8 cellular contexts compared by ENCODE assay signal in genomic region chr1:113905435-113905861, GRCh38. TPM values are rescaled to one million over a fixed set of nuclear protein-coding genes. Genes with fewer than 3 reads are reported as not detected.
DNase-seq lines count a peak whose midpoint lies in the region; ATAC-seq, FAIRE-seq and TF ChIP-seq lines count a peak whose summit lies in the region.

No MANE protein-coding gene starts in this region.

- no peak for FAIRE-seq in urothelium cell line (lab: Jason Lieb, UNC)

- H2AFZ ChIP-seq in OCI-LY3 (ENCODE audit: low read depth, low read length), result peak overlapping the region; percentile 35

- no peaks in the 10 kb centered on the region for H4K20me1 ChIP-seq in OCI-LY3 (ENCODE audit: insufficient read depth, low read length)

- peak overlapping the region; percentile 92 for H3K4me3 ChIP-seq in OCI-LY3 (ENCODE audit: low read length)
- peak overlapping the region; percentile 54 for H3K4me3 ChIP-seq in mucosa of descending colon

- no peak for ATAC-seq in mucosa of descending colon

- H3K27me3 ChIP-seq in OCI-LY3 (ENCODE audit: low read depth, low read length), result no peaks in the 10 kb centered on the region

- peaks cover 24% of the 10 kb centered on the region for H3K4me1 Mint-ChIP-seq in HFFc6 (ENCODE audit: low read depth)

- H3K27ac ChIP-seq in OCI-LY3 (ENCODE audit: low read length) (peak overlapping the region; percentile 51), cingulate gyrus (ENCODE audit: low read depth, low read length) (peak overlapping the region; percentile 98)

- H3K27ac Mint-ChIP-seq in HFFc6, result peak overlapping the region; percentile 97

- peaks cover 35% of the 10 kb centered on the region for H3K79me2 ChIP-seq in OCI-LY3 (ENCODE audit: low read length)

- TF ChIP-seq CTCF in HFFc6 (IDR thresholded peaks at IDR 0.05) (peak; percentile 11), OCI-LY3 (IDR thresholded peaks at IDR 0.05; ENCODE audit: low read depth, low read length) (no peak), mucosa of descending colon (IDR thresholded peaks at IDR 0.05) (no peak)

- H3K36me3 ChIP-seq in OCI-LY3 (replicated peaks; ENCODE audit: low read depth, low read length) (no peaks in the 10 kb centered on the region), mucosa of descending colon (ENCODE audit: low read depth) (peaks cover 8% of the 10 kb centered on the region)

- no peaks in the 10 kb centered on the region for H3K9me3 Mint-ChIP-seq in HFFc6

- H3K9ac ChIP-seq in OCI-LY3 (ENCODE audit: low read length), result peak overlapping the region; percentile 78

- peaks cover 16% of the 10 kb centered on the region; the same call in 1 of the 2 replicates for H3K36me3 Mint-ChIP-seq in HFFc6 (ENCODE audit: low read depth)

- peak overlapping the region; percentile 81 for H3K4me2 ChIP-seq in OCI-LY3 (ENCODE audit: low read length)

- peak overlapping the region; percentile 89 for H3K4me3 Mint-ChIP-seq in HFFc6

- peak; percentile 1 for DNase-seq in NCI-H2029 (lab: John Stamatoyannopoulos, UW)
- no peak for DNase-seq in NCI-H2029 treated with DMSO at 0.1 percent for 48 hours (lab: John Stamatoyannopoulos, UW)
- no peak for DNase-seq in HFFc6
- peak in 1 of 3 donors; percentile 74 for DNase-seq in mucosa of descending colon
- peak; percentile 26 for DNase-seq in urothelium cell line (ENCODE audit: low spot score)
- DNase-seq in activated gamma-delta T cell treated with Interleukin-2 at 50 U/mL for 16 hours, result no peak

- intact Hi-C loops in mucosa of descending colon (cut with DNase I, micrococcal nuclease), result no loop called here

- H3K9me3 ChIP-seq in OCI-LY3 (ENCODE audit: insufficient read depth, low read length) (no peaks in the 10 kb centered on the region), mucosa of descending colon (no peaks in the 10 kb centered on the region)

- no peaks in the 10 kb centered on the region for H3K27me3 Mint-ChIP-seq in HFFc6 (ENCODE audit: insufficient read depth)

- H3K4me1 ChIP-seq in OCI-LY3 (ENCODE audit: low read length), result peaks cover 9% of the 10 kb centered on the region
- peaks cover 48% of the 10 kb centered on the region for H3K4me1 ChIP-seq in mucosa of descending colon (ENCODE audit: low read depth)

RNA-seq across cellular contexts. Expression of gene DCLRE1B, which starts 0.3 kb away (rescaled TPM):
- 1 to 10 TPM; 5.7 to 9.9 (median 8.8) TPM for total RNA-seq in HFFc6 (2021; fragmentation: NEBNext Ultra II Directional; extraction: Animal tissue kit (Norgen Biotek cat#: 25700))
- total RNA-seq in mucosa of descending colon, result 1 to 10 TPM; 4.2 to 6.0 (median 5.2) TPM

RNA-seq across cellular contexts. Expression of gene AP4B1, which starts 0.8 kb away (rescaled TPM):
- total RNA-seq in HFFc6 (2021; fragmentation: NEBNext Ultra II Directional; extraction: Animal tissue kit (Norgen Biotek cat#: 25700)), result 10 to 100 TPM; 12.6 to 14.0 (median 13.3) TPM
- total RNA-seq in mucosa of descending colon, result 10 to 100 TPM; 26.6 to 40.0 (median 28.7) TPM

RNA-seq across cellular contexts. Expression of gene BCL2L15, which starts 18.1 kb away (rescaled TPM):
- total RNA-seq in HFFc6 (2021; fragmentation: NEBNext Ultra II Directional; extraction: Animal tissue kit (Norgen Biotek cat#: 25700)), result under 1 TPM in 2 of 6 experiments, not detected in 4; 0.41 to 0.59 TPM
- 100 to 1,000 TPM in 2 of 3 donors, 10 to 100 TPM in 1; 72.4 to 197 (median 153) TPM for total RNA-seq in mucosa of descending colon

RNA-seq across cellular contexts. Expression of gene HIPK1, which starts 23.7 kb away (rescaled TPM):
- total RNA-seq in HFFc6 (2021; fragmentation: NEBNext Ultra II Directional; extraction: Animal tissue kit (Norgen Biotek cat#: 25700)), result 10 to 100 TPM; 34.6 to 49.1 (median 38.7) TPM
- 10 to 100 TPM; 66.0 to 99.7 (median 68.8) TPM for total RNA-seq in mucosa of descending colon

RNA-seq across cellular contexts. Expression of gene PTPN22, which starts 33.9 kb away (rescaled TPM):
- 1 to 10 TPM in 4 of 6 experiments, under 1 TPM in 2; 0.71 to 1.3 (median 1.0) TPM for total RNA-seq in HFFc6 (2021; fragmentation: NEBNext Ultra II Directional; extraction: Animal tissue kit (Norgen Biotek cat#: 25700))
- 1 to 10 TPM; 4.3 to 8.3 (median 5.2) TPM for total RNA-seq in mucosa of descending colon

Comparison
In these comparisons a context has a peak if more than half of its experiments do, and no peak if none do; other contexts are left out.
1. DNase-seq: peak in NCI-H2029 (single experiment) and urothelium cell line (single experiment); none in NCI-H2029 treated with DMSO at 0.1 percent for 48 hours (single experiment), HFFc6 (single experiment) and activated gamma-delta T cell treated with Interleukin-2 at 50 U/mL for 16 hours (single experiment).
2. RNA of gene BCL2L15, which starts 18.1 kb away (total RNA-seq): 72.4 to 197 TPM in mucosa of descending colon; 0.41 to 0.59 TPM in HFFc6; every median in the first group is over 10 times any median in the second.